Comparison of ENCODE assay signal across 8 cellular contexts in genomic region chr19:17346109-17346671, GRCh38. TPM values are rescaled to one million over a fixed set of nuclear protein-coding genes. Genes with fewer than 3 reads are reported as not detected.
DNase-seq lines count a peak whose midpoint lies in the region; ATAC-seq and TF ChIP-seq lines count a peak whose summit lies in the region.

No MANE protein-coding gene starts in this region.

- TF ChIP-seq POLR2A in right lobe of liver (IDR thresholded peaks at IDR 0.05), result no peak

- H3K9me3 ChIP-seq in right lobe of liver, result no peaks in the 10 kb centered on the region

- ATAC-seq in GM18511 (IDR thresholded peaks at IDR 0.05; ENCODE audit: unreplicated experiment) (peak; percentile 44), right lobe of liver (peak; percentile 90 to 95 (median 92)), HG03378 (IDR thresholded peaks at IDR 0.05; ENCODE audit: unreplicated experiment) (no peak)

- peak; percentile 86 for DNase-seq in AG08396 (ENCODE audit: low spot score)
- peak; percentile 14 for DNase-seq in NCI-H2196 treated with DMSO at 0.1 percent for 48 hours (lab: John Stamatoyannopoulos, UW; ENCODE audit: unreplicated experiment)
- DNase-seq in activated CD4-positive, alpha-beta T cell treated with anti-CD3 and anti-CD28 coated beads for 1 hour, result peak; percentile 63
- peak; percentile 63 for DNase-seq in cerebellar cortex (ENCODE audit: low spot score)
- peak in 2 of 3 donors; percentile 74 to 78 for DNase-seq in right lobe of liver
- DNase-seq in stimulated activated CD4-positive, alpha-beta T cell treated with anti-CD3 and anti-CD28 coated beads, Interleukin-4, amount 100 ng/mL, for 48 hours (ENCODE audit: low read depth in 2 of 2), result peak; percentile 70 to 80

- H3K27ac ChIP-seq in right lobe of liver, result no peak overlapping the region

- H3K36me3 ChIP-seq in right lobe of liver, result no peaks in the 10 kb centered on the region

- no peaks in the 10 kb centered on the region for H3K27me3 ChIP-seq in right lobe of liver

- WGBS in right lobe of liver (ENCODE audit: insufficient coverage, low coverage, low lambda C conversion rate, missing lambda C conversion rate), result 13% methylated on average over 21 of the region's 24 CpGs

- H3K4me3 ChIP-seq in right lobe of liver, result no peak overlapping the region

- intact Hi-C loops in right lobe of liver (cut with DNase I), result loop anchor here (5.0 to 10.0 kb wide), 2 partner anchors 41 to 109 kb away; no protein-coding TSS in a partner anchor

- peaks cover 0 to 3% (median 1%) of the 10 kb centered on the region in 4 donors for H3K4me1 ChIP-seq in right lobe of liver

- TF ChIP-seq CTCF in right lobe of liver (IDR thresholded peaks at IDR 0.05), result peak; percentile 91 to 97 (median 94)

RNA-seq across cellular contexts. Expression of gene GTPBP3, which starts 8.8 kb away (rescaled TPM):
- 10 to 100 TPM; 10.3 to 23.6 (median 13.6) TPM for total RNA-seq in right lobe of liver

RNA-seq across cellular contexts. Expression of gene ANO8, which starts 11.5 kb away (rescaled TPM):
- 1 to 10 TPM; 5.0 to 8.8 (median 6.6) TPM for total RNA-seq in right lobe of liver

RNA-seq across cellular contexts. Expression of gene PLVAP, which starts 31.0 kb away (rescaled TPM):
- 10 to 100 TPM in 1 of 6 experiments, 1 to 10 TPM in 4, under 1 TPM in 1; 0.78 to 16.6 (median 4.1) TPM for total RNA-seq in right lobe of liver

RNA-seq across cellular contexts. Expression of gene DDA1, which starts 36.8 kb away (rescaled TPM):
- 10 to 100 TPM; 10.4 to 23.4 (median 14.1) TPM for total RNA-seq in right lobe of liver

RNA-seq across cellular contexts. Expression of gene MRPL34, which starts 40.5 kb away (rescaled TPM):
- total RNA-seq in right lobe of liver, result 100 to 1,000 TPM in 4 of 6 experiments, 10 to 100 TPM in 2; 63.5 to 363 (median 122) TPM

Comparison
In these comparisons a context has a peak if more than half of its experiments do, and no peak if none do; other contexts are left out.
1. DNase-seq: peak in every context shown above with its lines; median percentile 86 in AG08396; 76 in right lobe of liver; 75 in stimulated activated CD4-positive, alpha-beta T cell treated with anti-CD3 and anti-CD28 coated beads, Interleukin-4, amount 100 ng/mL, for 48 hours; 63 in activated CD4-positive, alpha-beta T cell treated with anti-CD3 and anti-CD28 coated beads for 1 hour; 63 in cerebellar cortex; 14 in NCI-H2196 treated with DMSO at 0.1 percent for 48 hours.